In the genomic region with DNA sequence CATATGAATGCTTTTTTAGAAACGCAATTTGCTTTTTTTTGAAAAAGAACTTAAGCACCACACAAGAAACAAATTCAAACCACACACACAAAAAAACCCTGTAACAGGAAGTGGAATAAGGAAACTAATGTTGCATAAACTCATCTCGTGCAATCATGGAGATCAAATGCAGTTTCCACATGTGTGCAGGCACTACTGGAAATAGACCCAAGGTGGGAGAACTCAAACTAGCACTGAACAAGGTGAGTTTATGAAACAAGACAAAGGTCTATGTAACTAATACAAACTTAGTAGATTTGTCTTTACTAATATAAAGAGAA, we compare ENCODE assay signal across 11 cellular contexts. TPM values are rescaled to one million over a fixed set of nuclear protein-coding genes. Genes with fewer than 3 reads are reported as not detected.
DNase-seq lines count a peak whose midpoint lies in the region; ATAC-seq and TF ChIP-seq lines count a peak whose summit lies in the region.
"Had no signal": no experiment of that assay in that cellular context is flagged by ENCODE, and none has a peak within 500 bp of the region (broad histone marks: within the 10 kb centered on the region; RNA-seq: fewer than 3 reads in every experiment).

No MANE protein-coding gene starts in this region.

- TF ChIP-seq CTCF in activated CD8-positive, alpha-beta T cell treated with anti-CD3 and anti-CD28 coated beads for 36 hours (IDR thresholded peaks at IDR 0.05) = no peak
- TF ChIP-seq CTCF in mesothelial cell of epicardium (IDR thresholded peaks at IDR 0.05; ENCODE audit: unreplicated experiment) = no peak
- no peak for TF ChIP-seq CTCF in transverse colon (IDR thresholded peaks at IDR 0.05)

- POLR2A ChIA-PET in activated CD8-positive, alpha-beta T cell treated with anti-CD3 and anti-CD28 coated beads for 36 hours (lab: Charles Lee) = interaction anchor here (1.6 to 2.4 kb wide), 3 partner anchors 9 to 18 kb away, joined by 6 to 12 read pairs (median 10); a partner anchor contains a TSS

- in situ Hi-C loops in transverse colon (cut with MboI; ENCODE audit: low pct_ligation_motif_present in 1 of 4, low pct_unique_long_range_greater_than_20kb in 1 of 4, low sequenced_read_pairs in 3 of 4) = no loop called here

- TF ChIP-seq EP300 in transverse colon (IDR thresholded peaks at IDR 0.05; ENCODE audit: low read depth) = no peak

- peaks cover 29% of the 10 kb centered on the region for H3K4me1 Mint-ChIP-seq in activated CD8-positive, alpha-beta memory T cell treated with anti-CD3 and anti-CD28 coated beads, Interleukin-2, amount 10 ng/mL, durations not matched to agents 7 days and 5 days
- H3K4me1 Mint-ChIP-seq in activated CD8-positive, alpha-beta T cell treated with anti-CD3 and anti-CD28 coated beads for 36 hours (ENCODE audit: low read depth) = peaks cover 61% of the 10 kb centered on the region
- H3K4me1 Mint-ChIP-seq in stimulated activated memory B cell treated with anti-CD40 and anti-IgM and Interleukin-4, amounts not matched to agents 10 μg/mL and 1 μg/mL and 100 μg/mL, for 72 hours = peaks cover 61% of the 10 kb centered on the region
- peaks cover 4% of the 10 kb centered on the region for H3K4me1 Mint-ChIP-seq in mesothelial cell of epicardium

- CTCF ChIA-PET in activated CD8-positive, alpha-beta memory T cell treated with anti-CD3 and anti-CD28 coated beads, Interleukin-2, amount 10 ng/mL, durations not matched to agents 7 days and 5 days (lab: Charles Lee) = interaction anchor here (0.9 to 1.8 kb wide), 3 partner anchors 8 to 46 kb away, joined by 3 to 5 read pairs (median 4); no protein-coding TSS in a partner anchor
- CTCF ChIA-PET in activated CD8-positive, alpha-beta T cell treated with anti-CD3 and anti-CD28 coated beads for 36 hours (lab: Charles Lee) = interaction anchor here (1.0 to 2.6 kb wide), 5 partner anchors 10 to 47 kb away, joined by 3 to 9 read pairs (median 4); no protein-coding TSS in a partner anchor

- intact Hi-C loops in activated CD8-positive, alpha-beta T cell treated with anti-CD3 and anti-CD28 coated beads for 36 hours (cut with micrococcal nuclease) = loop anchor here (2.0 kb wide), 1 partner anchor 17 kb away; no protein-coding TSS in a partner anchor
- intact Hi-C loops in transverse colon (cut with DNase I; ENCODE audit: low total_unique reads) = no loop called here

- peak; percentile 79 for ATAC-seq in activated CD8-positive, alpha-beta memory T cell treated with anti-CD3 and anti-CD28 coated beads, Interleukin-2, amount 10 ng/mL, durations not matched to agents 7 days and 5 days
- peak; percentile 64 for ATAC-seq in HG03103 (IDR thresholded peaks at IDR 0.05; ENCODE audit: low read depth, unreplicated experiment)
- peak; percentile 70 for ATAC-seq in activated CD8-positive, alpha-beta T cell treated with anti-CD3 and anti-CD28 coated beads for 36 hours
- ATAC-seq in stimulated activated memory B cell treated with anti-CD40 and anti-IgM and Interleukin-4, amounts not matched to agents 10 μg/mL and 1 μg/mL and 100 μg/mL, for 72 hours = peak; percentile 89

- H3K36me3 Mint-ChIP-seq in activated CD8-positive, alpha-beta memory T cell treated with anti-CD3 and anti-CD28 coated beads, Interleukin-2, amount 10 ng/mL, durations not matched to agents 7 days and 5 days = peaks cover 40% of the 10 kb centered on the region
- H3K36me3 Mint-ChIP-seq in activated CD8-positive, alpha-beta T cell treated with anti-CD3 and anti-CD28 coated beads for 36 hours (ENCODE audit: low read depth) = peaks cover 45% of the 10 kb centered on the region
- H3K36me3 Mint-ChIP-seq in stimulated activated memory B cell treated with anti-CD40 and anti-IgM and Interleukin-4, amounts not matched to agents 10 μg/mL and 1 μg/mL and 100 μg/mL, for 72 hours = peaks cover 41% of the 10 kb centered on the region
- H3K36me3 Mint-ChIP-seq in mesothelial cell of epicardium = peaks cover 18% of the 10 kb centered on the region

- peaks cover 6% of the 10 kb centered on the region for H3K9me3 Mint-ChIP-seq in activated CD8-positive, alpha-beta memory T cell treated with anti-CD3 and anti-CD28 coated beads, Interleukin-2, amount 10 ng/mL, durations not matched to agents 7 days and 5 days (ENCODE audit: low read depth)
- H3K9me3 Mint-ChIP-seq in activated CD8-positive, alpha-beta T cell treated with anti-CD3 and anti-CD28 coated beads for 36 hours = peaks cover 14% of the 10 kb centered on the region
- peaks cover 3% of the 10 kb centered on the region for H3K9me3 Mint-ChIP-seq in stimulated activated memory B cell treated with anti-CD40 and anti-IgM and Interleukin-4, amounts not matched to agents 10 μg/mL and 1 μg/mL and 100 μg/mL, for 72 hours
- peaks cover 18% of the 10 kb centered on the region for H3K9me3 Mint-ChIP-seq in mesothelial cell of epicardium

- no peak for DNase-seq in activated CD8-positive, alpha-beta memory T cell treated with anti-CD3 and anti-CD28 coated beads, Interleukin-2, amount 10 ng/mL, durations not matched to agents 7 days and 5 days
- DNase-seq in activated CD8-positive, alpha-beta memory T cell treated with anti-CD3 and anti-CD28 coated beads for 24 hours = no peak
- no peak for DNase-seq in activated CD8-positive, alpha-beta T cell treated with anti-CD3 and anti-CD28 coated beads for 36 hours
- no peak for DNase-seq in mesothelial cell of epicardium (ENCODE audit: low spot score in 2 of 2, unreplicated experiment in 2 of 2)
- no peak for DNase-seq in transverse colon
- no peak for DNase-seq in hypothalamus (lab: John Stamatoyannopoulos, UW)
- DNase-seq: NCI-H226 had no signal

- no peak overlapping the region for H3K27ac ChIP-seq in transverse colon

- H3K9me3 ChIP-seq in transverse colon = no peaks in the 10 kb centered on the region

- no peaks in the 10 kb centered on the region for H3K27me3 ChIP-seq in transverse colon

- 50 to 58% methylated on average over 2 of the region's 2 CpGs for WGBS in transverse colon (ENCODE audit: low coverage in 1 of 2), 2 donors

- peak overlapping the region; percentile 69 for H3K4me3 Mint-ChIP-seq in activated CD8-positive, alpha-beta memory T cell treated with anti-CD3 and anti-CD28 coated beads, Interleukin-2, amount 10 ng/mL, durations not matched to agents 7 days and 5 days
- peak overlapping the region; percentile 78 for H3K4me3 Mint-ChIP-seq in activated CD8-positive, alpha-beta T cell treated with anti-CD3 and anti-CD28 coated beads for 36 hours
- peak overlapping the region; percentile 64 for H3K4me3 Mint-ChIP-seq in stimulated activated memory B cell treated with anti-CD40 and anti-IgM and Interleukin-4, amounts not matched to agents 10 μg/mL and 1 μg/mL and 100 μg/mL, for 72 hours
- H3K4me3 Mint-ChIP-seq in mesothelial cell of epicardium = no peak overlapping the region

- TF ChIP-seq POLR2A in transverse colon (IDR thresholded peaks at IDR 0.05) = no peak

- peaks cover 0 to 29% (median 0%) of the 10 kb centered on the region in 4 donors for H3K4me1 ChIP-seq in transverse colon

- no peaks in the 10 kb centered on the region for H3K27me3 Mint-ChIP-seq in activated CD8-positive, alpha-beta memory T cell treated with anti-CD3 and anti-CD28 coated beads, Interleukin-2, amount 10 ng/mL, durations not matched to agents 7 days and 5 days
- H3K27me3 Mint-ChIP-seq in activated CD8-positive, alpha-beta T cell treated with anti-CD3 and anti-CD28 coated beads for 36 hours = no peaks in the 10 kb centered on the region
- H3K27me3 Mint-ChIP-seq in stimulated activated memory B cell treated with anti-CD40 and anti-IgM and Interleukin-4, amounts not matched to agents 10 μg/mL and 1 μg/mL and 100 μg/mL, for 72 hours = no peaks in the 10 kb centered on the region
- no peaks in the 10 kb centered on the region for H3K27me3 Mint-ChIP-seq in mesothelial cell of epicardium (ENCODE audit: low read depth)

- H3K36me3 ChIP-seq in transverse colon = no peaks in the 10 kb centered on the region

- H3K4me3 ChIP-seq in transverse colon = no peak overlapping the region

- peak overlapping the region; percentile 94 for H3K27ac Mint-ChIP-seq in activated CD8-positive, alpha-beta memory T cell treated with anti-CD3 and anti-CD28 coated beads, Interleukin-2, amount 10 ng/mL, durations not matched to agents 7 days and 5 days
- peak overlapping the region; percentile 99 for H3K27ac Mint-ChIP-seq in activated CD8-positive, alpha-beta T cell treated with anti-CD3 and anti-CD28 coated beads for 36 hours
- H3K27ac Mint-ChIP-seq in stimulated activated memory B cell treated with anti-CD40 and anti-IgM and Interleukin-4, amounts not matched to agents 10 μg/mL and 1 μg/mL and 100 μg/mL, for 72 hours = peak overlapping the region; percentile 84
- no peak overlapping the region for H3K27ac Mint-ChIP-seq in mesothelial cell of epicardium

RNA-seq across cellular contexts. Expression of a gene that starts 17.5 kb away (rescaled TPM):
- 10 to 100 TPM; 70.8 to 71.3 TPM for total RNA-seq in activated CD8-positive, alpha-beta memory T cell treated with anti-CD3 and anti-CD28 coated beads, Interleukin-2, amount 10 ng/mL, durations not matched to agents 7 days and 5 days
- 10 to 100 TPM; 71.9 to 72.8 TPM for total RNA-seq in activated CD8-positive, alpha-beta T cell treated with anti-CD3 and anti-CD28 coated beads for 36 hours
- total RNA-seq in mesothelial cell of epicardium (26.7 to 33.2 TPM (median 29.3 TPM) in 3 replicates), transverse colon (10 to 100 TPM in 3 of 4 donors, 1 to 10 TPM in 1; 9.4 to 66.3 (median 26.5) TPM)

RNA-seq across cellular contexts. Expression of a gene that starts 58.3 kb away (rescaled TPM):
- total RNA-seq in activated CD8-positive, alpha-beta memory T cell treated with anti-CD3 and anti-CD28 coated beads, Interleukin-2, amount 10 ng/mL, durations not matched to agents 7 days and 5 days = not detected
- not detected for total RNA-seq in activated CD8-positive, alpha-beta T cell treated with anti-CD3 and anti-CD28 coated beads for 36 hours
- total RNA-seq in mesothelial cell of epicardium (0.16 to 0.47 TPM (median 0.27 TPM) in 3 replicates), transverse colon (1 to 10 TPM in 2 of 4 donors, under 1 TPM in 1, not detected in 1; 0.32 to 7.9 (median 2.5) TPM)
- total RNA-seq: epithelial cell of proximal tubule, osteocyte had no signal
